ENCODE assay signal across 21 cellular contexts in the genomic region with DNA sequence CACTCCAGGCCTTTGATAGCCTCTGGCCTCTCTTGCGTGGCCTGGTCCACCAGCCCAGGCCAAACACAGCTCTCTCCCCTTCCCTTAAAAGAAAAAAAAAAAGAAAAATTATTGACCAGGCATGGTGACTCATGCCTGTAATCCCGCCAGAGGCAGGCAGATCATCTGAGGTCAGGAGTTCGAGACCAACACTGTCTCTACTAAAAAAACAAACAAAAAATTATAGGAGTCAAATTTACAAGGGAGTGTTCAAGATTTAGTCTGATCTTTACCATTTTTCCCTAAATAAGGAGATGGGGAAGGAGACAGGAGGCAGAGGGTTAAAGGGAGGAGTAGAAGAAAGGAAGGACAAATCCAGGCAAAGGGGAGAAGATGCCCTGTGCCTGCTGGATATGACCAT.
DNase-seq lines count a peak whose midpoint lies in the region; ATAC-seq, FAIRE-seq and TF ChIP-seq lines count a peak whose summit lies in the region.
"Had no signal": no experiment of that assay in that cellular context is flagged by ENCODE, and none has a peak within 500 bp of the region (broad histone marks: within the 10 kb centered on the region; RNA-seq: fewer than 3 reads in every experiment).

No MANE protein-coding gene starts in this region.

- peaks cover 9% of the 10 kb centered on the region; the same call in 1 of the 2 replicates for H4K20me1 ChIP-seq in K562 (replicated peaks; ENCODE audit: control insufficient read depth, insufficient read depth, low read length)

- peak overlapping the region; percentile 81 for H3K27ac Mint-ChIP-seq in activated naive CD8-positive, alpha-beta T cell treated with anti-CD3 and anti-CD28 coated beads, Interleukin-2, amount 10 ng/mL, durations not matched to agents 7 days and 5 days
- no peak overlapping the region for H3K27ac Mint-ChIP-seq in activated naive CD8-positive, alpha-beta T cell treated with anti-CD3 and anti-CD28 coated beads, Interleukin-2, amount 50 U/mL, for 24 hours

- H3K4me2 ChIP-seq in K562 (ENCODE audit: insufficient read depth, low read length): no peak overlapping the region
- H3K4me2 ChIP-seq: SK-N-SH had no signal

- peaks cover 4% of the 10 kb centered on the region for H3K9me1 ChIP-seq in K562 (ENCODE audit: control insufficient read depth, insufficient read depth, low read length)

- WGBS in K562 (ENCODE audit: insufficient coverage, low coverage, missing lambda C conversion rate): 2% methylated on average over 3 of the region's 3 CpGs

- POLR2A ChIA-PET in activated naive CD8-positive, alpha-beta T cell treated with anti-CD3 and anti-CD28 coated beads, Interleukin-2, amount 10 ng/mL, durations not matched to agents 7 days and 5 days (lab: Charles Lee): no interaction called here
- POLR2A ChIA-PET in HEK293 (lab: Yijun Ruan, JAX) (no interaction called here), K562 (lab: Yijun Ruan, JAX) (no interaction called here)

- DNase-seq in activated naive CD8-positive, alpha-beta T cell treated with anti-CD3 and anti-CD28 coated beads, Interleukin-2, amount 10 ng/mL, durations not matched to agents 7 days and 5 days: no peak
- DNase-seq in activated naive CD8-positive, alpha-beta T cell treated with anti-CD3 and anti-CD28 coated beads, Interleukin-2, amount 50 U/mL, for 24 hours: no peak
- no peak for DNase-seq in K562 (ENCODE audit: extremely low read depth in 1 of 4, low spot score in 3 of 4)
- no peak for DNase-seq in NCI-H1105 (lab: John Stamatoyannopoulos, UW)
- DNase-seq in NCI-H446 (lab: John Stamatoyannopoulos, UW): no peak
- DNase-seq in Right ventricle myocardium superior: no peak
- DNase-seq: C1 segment of cervical spinal cord; CD4-positive, alpha-beta memory T cell; COR-L47; DMS53; HCEC 1CT; NCI-H2029; NCI-H526 treated with DMSO at 0.1 percent for 48 hours; SK-N-SH had no signal

- intact Hi-C loops in K562 (cut with micrococcal nuclease): no loop called here
- intact Hi-C loops in Right ventricle myocardium superior (cut with DNase I): no loop called here

- FAIRE-seq in K562 (lab: Jason Lieb, UNC): peak; percentile 55
- FAIRE-seq: A204.1, GM12892, GM19239, H1 had no signal

- no peak for ATAC-seq in activated naive CD8-positive, alpha-beta T cell treated with anti-CD3 and anti-CD28 coated beads, Interleukin-2, amount 10 ng/mL, durations not matched to agents 7 days and 5 days (ENCODE audit: low read depth)
- no peak for ATAC-seq in activated naive CD8-positive, alpha-beta T cell treated with anti-CD3 and anti-CD28 coated beads, Interleukin-2, amount 50 U/mL, for 24 hours
- no peak for ATAC-seq in K562
- no peak for ATAC-seq in Right ventricle myocardium superior (ENCODE audit: poor library complexity)
- ATAC-seq: Panc1 had no signal

- peaks cover 2% of the 10 kb centered on the region for H3K27me3 Mint-ChIP-seq in activated naive CD8-positive, alpha-beta T cell treated with anti-CD3 and anti-CD28 coated beads, Interleukin-2, amount 10 ng/mL, durations not matched to agents 7 days and 5 days
- H3K27me3 Mint-ChIP-seq in activated naive CD8-positive, alpha-beta T cell treated with anti-CD3 and anti-CD28 coated beads, Interleukin-2, amount 50 U/mL, for 24 hours: no peaks in the 10 kb centered on the region

- H3K79me2 ChIP-seq in K562 (ENCODE audit: control insufficient read depth, insufficient read depth, low read length): no peaks in the 10 kb centered on the region

- H2AFZ ChIP-seq in K562 (ENCODE audit: low read depth, low read length): no peak overlapping the region

- no peak for TF ChIP-seq EP300 in K562 (IDR thresholded peaks at IDR 0.05; ENCODE audit: low read length)

- peaks cover 14% of the 10 kb centered on the region for H3K9me3 Mint-ChIP-seq in activated naive CD8-positive, alpha-beta T cell treated with anti-CD3 and anti-CD28 coated beads, Interleukin-2, amount 10 ng/mL, durations not matched to agents 7 days and 5 days
- no peaks in the 10 kb centered on the region for H3K9me3 Mint-ChIP-seq in activated naive CD8-positive, alpha-beta T cell treated with anti-CD3 and anti-CD28 coated beads, Interleukin-2, amount 50 U/mL, for 24 hours
- H3K9me3 Mint-ChIP-seq: CD4-positive, alpha-beta memory T cell had no signal

- no peak for TF ChIP-seq RAD21 in K562 (CRISPR knock-in tag; conservative IDR thresholded peaks at IDR 0.05 in 1 of 2, IDR thresholded peaks at IDR 0.05 in 1 of 2)

- H3K9ac ChIP-seq in K562 (ENCODE audit: insufficient read depth in 1 of 2, low read depth in 2 of 2, low read length in 2 of 2): no peak overlapping the region
- H3K9ac ChIP-seq: SK-N-SH had no signal

- no peak overlapping the region for H3K4me3 Mint-ChIP-seq in activated naive CD8-positive, alpha-beta T cell treated with anti-CD3 and anti-CD28 coated beads, Interleukin-2, amount 10 ng/mL, durations not matched to agents 7 days and 5 days
- H3K4me3 Mint-ChIP-seq in activated naive CD8-positive, alpha-beta T cell treated with anti-CD3 and anti-CD28 coated beads, Interleukin-2, amount 50 U/mL, for 24 hours: no peak overlapping the region
- H3K4me3 Mint-ChIP-seq: CD4-positive, alpha-beta memory T cell; IgD-negative memory B cell had no signal

- in situ Hi-C loops in K562 (cut with MboI): no loop called here

- peaks cover 47% of the 10 kb centered on the region for H3K4me1 Mint-ChIP-seq in activated naive CD8-positive, alpha-beta T cell treated with anti-CD3 and anti-CD28 coated beads, Interleukin-2, amount 10 ng/mL, durations not matched to agents 7 days and 5 days
- peaks cover 25% of the 10 kb centered on the region for H3K4me1 Mint-ChIP-seq in activated naive CD8-positive, alpha-beta T cell treated with anti-CD3 and anti-CD28 coated beads, Interleukin-2, amount 50 U/mL, for 24 hours

- H3K36me3 Mint-ChIP-seq in activated naive CD8-positive, alpha-beta T cell treated with anti-CD3 and anti-CD28 coated beads, Interleukin-2, amount 10 ng/mL, durations not matched to agents 7 days and 5 days: peaks cover 49% of the 10 kb centered on the region
- H3K36me3 Mint-ChIP-seq in activated naive CD8-positive, alpha-beta T cell treated with anti-CD3 and anti-CD28 coated beads, Interleukin-2, amount 50 U/mL, for 24 hours (ENCODE audit: low read depth): no peaks in the 10 kb centered on the region
- H3K36me3 Mint-ChIP-seq: IgD-negative memory B cell had no signal

- H3K4me1 ChIP-seq in HEK293 (ENCODE audit: control insufficient read depth, insufficient read depth, low read length): peaks cover 6% of the 10 kb centered on the region; the same call in 1 of the 2 replicates
- peaks cover 0 to 3% of the 10 kb centered on the region in 2 experiments; a peak in 2 of 5 replicates for H3K4me1 ChIP-seq in K562 (replicated peaks in 1 of 2; ENCODE audit: control insufficient read depth in 2 of 2, insufficient read depth in 2 of 2, low read length in 2 of 2)

- peaks cover 15 to 53% of the 10 kb centered on the region in 2 experiments; a peak in 4 of 5 replicates for H3K27me3 ChIP-seq in K562 (ENCODE audit: control insufficient read depth in 2 of 2, insufficient read depth in 2 of 2, low read length in 2 of 2)

- TF ChIP-seq CTCF in HEK293 (tag by site-specific recombination; IDR thresholded peaks at IDR 0.05) (no peak), K562 (IDR thresholded peaks at IDR 0.05 in 2 of 3, conservative IDR thresholded peaks at IDR 0.05 in 1 of 3; ENCODE audit: insufficient read depth in 2 of 3, low read depth in 1 of 3, low read length in 3 of 3) (no peak)

- no peak for TF ChIP-seq POLR2A in K562 (conservative IDR thresholded peaks at IDR 0.05)

- CTCF ChIA-PET in HEK293 (lab: Yijun Ruan, JAX): interaction anchor here (0.7 kb wide), 1 partner anchor 125 kb away, joined by 3 read pairs; no protein-coding TSS in a partner anchor
- CTCF ChIA-PET in K562 (lab: Yijun Ruan, JAX; ENCODE audit: low intra/inter-chr PET ratio): interaction anchor here (1.2 kb wide), 1 partner anchor 173 kb away, joined by 3 read pairs; no protein-coding TSS in a partner anchor

- H3K9me3 ChIP-seq in HEK293 (ENCODE audit: control insufficient read depth, insufficient read depth, low read depth, low read length) (no peaks in the 10 kb centered on the region), K562 (replicated peaks; ENCODE audit: control insufficient read depth, insufficient read depth, low read depth, low read length) (no peaks in the 10 kb centered on the region)
- H3K9me3 ChIP-seq: SK-N-SH had no signal

- H3K27ac ChIP-seq in HEK293 (ENCODE audit: extremely low read depth, low read depth, low read length): no peak overlapping the region
- H3K27ac ChIP-seq in K562 (ENCODE audit: extremely low read depth, low read depth, low read length): no peak overlapping the region

- no TSS peak for BruUV-seq in K562 (replicated peaks; lab: Mats Ljungman, UMichigan)

- no peak overlapping the region for H3K4me3 ChIP-seq in HEK293 (ENCODE audit: low read depth, low read length)
- no peak overlapping the region for H3K4me3 ChIP-seq in K562

- H3K36me3 ChIP-seq in HEK293 (ENCODE audit: control insufficient read depth in 2 of 2, insufficient read depth in 1 of 2, low read length in 2 of 2) (no peaks in the 10 kb centered on the region), K562 (ENCODE audit: control insufficient read depth, insufficient read depth, low read length) (no peaks in the 10 kb centered on the region)

TF ChIP-seq in K562, 482 proteins besides CTCF, POLR2A, EP300 and RAD21 (continues in another document):
- TF ChIP-seq EGR1 (conservative IDR thresholded peaks at IDR 0.05) (no peak), ZNF274 (IDR thresholded peaks at IDR 0.05; ENCODE audit: borderline replicate concordance, low read depth, low read length) (no peak), ZNF707 (CRISPR knock-in tag; conservative IDR thresholded peaks at IDR 0.05) (no peak), XRCC4 (IDR thresholded peaks at IDR 0.05; ENCODE audit: extremely low read depth, insufficient read depth, insufficient read length) (no peak)
- TF ChIP-seq, protein P1, sequence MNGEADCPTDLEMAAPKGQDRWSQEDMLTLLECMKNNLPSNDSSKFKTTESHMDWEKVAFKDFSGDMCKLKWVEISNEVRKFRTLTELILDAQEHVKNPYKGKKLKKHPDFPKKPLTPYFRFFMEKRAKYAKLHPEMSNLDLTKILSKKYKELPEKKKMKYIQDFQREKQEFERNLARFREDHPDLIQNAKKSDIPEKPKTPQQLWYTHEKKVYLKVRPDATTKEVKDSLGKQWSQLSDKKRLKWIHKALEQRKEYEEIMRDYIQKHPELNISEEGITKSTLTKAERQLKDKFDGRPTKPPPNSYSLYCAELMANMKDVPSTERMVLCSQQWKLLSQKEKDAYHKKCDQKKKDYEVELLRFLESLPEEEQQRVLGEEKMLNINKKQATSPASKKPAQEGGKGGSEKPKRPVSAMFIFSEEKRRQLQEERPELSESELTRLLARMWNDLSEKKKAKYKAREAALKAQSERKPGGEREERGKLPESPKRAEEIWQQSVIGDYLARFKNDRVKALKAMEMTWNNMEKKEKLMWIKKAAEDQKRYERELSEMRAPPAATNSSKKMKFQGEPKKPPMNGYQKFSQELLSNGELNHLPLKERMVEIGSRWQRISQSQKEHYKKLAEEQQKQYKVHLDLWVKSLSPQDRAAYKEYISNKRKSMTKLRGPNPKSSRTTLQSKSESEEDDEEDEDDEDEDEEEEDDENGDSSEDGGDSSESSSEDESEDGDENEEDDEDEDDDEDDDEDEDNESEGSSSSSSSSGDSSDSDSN (IDR thresholded peaks at IDR 0.05; ENCODE audit: borderline replicate concordance in 1 of 2, low read depth in 2 of 2, low read length in 2 of 2): no peak
